ENCODE assay signal across 8 cellular contexts in genomic region chr11:121023848-121024751, GRCh38. TPM values are rescaled to one million over a fixed set of nuclear protein-coding genes. Genes with fewer than 3 reads are reported as not detected.
DNase-seq lines count a peak whose midpoint lies in the region; ATAC-seq and TF ChIP-seq lines count a peak whose summit lies in the region.

TBCEL (plus strand) TSS chr11:121024102; CDS start chr11:121045691, 21,589 bp downstream.

- peak within 1 kb of the TSS; percentile 62 for H3K27ac ChIP-seq in SJSA1
- peak within 1 kb of the TSS in 3 of 4 donors; percentile 53 to 80 (median 71) for H3K27ac ChIP-seq in gastroesophageal sphincter
- H3K27ac ChIP-seq in suprapubic skin = peak within 1 kb of the TSS; percentile 66

- H3K4me1 ChIP-seq in SJSA1 (replicated peaks) = peaks cover 7% of the 10 kb centered on the region
- H3K4me1 ChIP-seq in gastroesophageal sphincter = peaks cover 6 to 35% (median 8%) of the 10 kb centered on the region in 3 donors
- H3K4me1 ChIP-seq in suprapubic skin = peaks cover 23% of the 10 kb centered on the region

- no peaks in the 10 kb centered on the region for H3K27me3 ChIP-seq in SJSA1 (replicated peaks)
- H3K27me3 ChIP-seq in gastroesophageal sphincter = no peaks in the 10 kb centered on the region
- no peaks in the 10 kb centered on the region for H3K27me3 ChIP-seq in suprapubic skin

- H3K36me3 ChIP-seq in SJSA1 (no peaks in the 10 kb centered on the region), gastroesophageal sphincter (no peaks in the 10 kb centered on the region), suprapubic skin (no peaks in the 10 kb centered on the region)

- TF ChIP-seq CTCF in LNCaP clone FGC (IDR thresholded peaks at IDR 0.05; ENCODE audit: control insufficient read depth, extremely low read depth, insufficient read depth) (no peak), gastroesophageal sphincter (IDR thresholded peaks at IDR 0.05) (no peak), suprapubic skin (IDR thresholded peaks at IDR 0.05) (no peak)

- TF ChIP-seq POLR2A in gastroesophageal sphincter (IDR thresholded peaks at IDR 0.05) (peak; percentile 13 to 41), suprapubic skin (IDR thresholded peaks at IDR 0.05) (no peak)

- TF ChIP-seq EP300 in gastroesophageal sphincter (IDR thresholded peaks at IDR 0.05) (no peak), suprapubic skin (IDR thresholded peaks at IDR 0.05) (no peak)

- ATAC-seq in gastroesophageal sphincter = peak; percentile 91

- WGBS in gastroesophageal sphincter (ENCODE audit: low coverage in 1 of 2), 2 donors = no CpG with 5 or more reads among the region's 54 CpGs
- WGBS in suprapubic skin = 3% methylated on average over 9 of the region's 54 CpGs

- DNase-seq in ELF-1 (ENCODE audit: low read depth, low spot score) = peak; percentile 96
- DNase-seq in H4 (ENCODE audit: low spot score) = peak; percentile 79
- DNase-seq in LNCaP clone FGC (ENCODE audit: low read depth) = peak; percentile 63
- peak; percentile 59 to 69 for DNase-seq in SJSA1 (ENCODE audit: low read depth in 1 of 2, low spot score in 2 of 2)
- peak; percentile 42 to 83 (median 65) for DNase-seq in activated naive CD4-positive, alpha-beta T cell (lab: John Stamatoyannopoulos, UW)
- peak; percentile 87 for DNase-seq in occipital lobe (lab: John Stamatoyannopoulos, UW)
- peak; percentile 90 to 93 for DNase-seq in suprapubic skin (ENCODE audit: low spot score in 2 of 2)

- H3K4me3 ChIP-seq in LNCaP clone FGC (ENCODE audit: low read depth, low read length) (peak within 1 kb of the TSS; percentile 86), SJSA1 (peak within 1 kb of the TSS; percentile 72), gastroesophageal sphincter (peak within 1 kb of the TSS; percentile 87 to 91), suprapubic skin (peak within 1 kb of the TSS; percentile 81)

- H3K9me3 ChIP-seq in SJSA1 (replicated peaks) = no peaks in the 10 kb centered on the region
- no peaks in the 10 kb centered on the region for H3K9me3 ChIP-seq in gastroesophageal sphincter
- no peaks in the 10 kb centered on the region for H3K9me3 ChIP-seq in suprapubic skin

RNA-seq across cellular contexts. Expression of gene TBCEL, which starts in this region (rescaled TPM):
- total RNA-seq in H4 (2014; rRNA removed; shearing (Covaris generic)) = 6.5 and 10.0 TPM in 2 replicates
- 4.6 and 9.7 TPM in 2 replicates for total RNA-seq in SJSA1 (2014; rRNA removed; shearing (Covaris generic))
- total RNA-seq in gastroesophageal sphincter = 10 to 100 TPM; 25.7 to 39.0 (median 30.8) TPM
- total RNA-seq in occipital lobe = 62.2 TPM
- total RNA-seq in suprapubic skin = 10 to 100 TPM in 1 of 4 donors, 1 to 10 TPM in 3; 5.7 to 14.2 (median 9.5) TPM

Comparison
In these comparisons a context has a peak if more than half of its experiments do, and no peak if none do; other contexts are left out.
1. Peak in every context shown above with its lines: DNase-seq, ATAC-seq, H3K4me3 ChIP-seq and H3K27ac ChIP-seq.
2. POLR2A ChIP-seq: peak in gastroesophageal sphincter (2 of 2); none in suprapubic skin (0 of 2).